ENCODE assay signal across 8 cellular contexts in the genomic region with DNA sequence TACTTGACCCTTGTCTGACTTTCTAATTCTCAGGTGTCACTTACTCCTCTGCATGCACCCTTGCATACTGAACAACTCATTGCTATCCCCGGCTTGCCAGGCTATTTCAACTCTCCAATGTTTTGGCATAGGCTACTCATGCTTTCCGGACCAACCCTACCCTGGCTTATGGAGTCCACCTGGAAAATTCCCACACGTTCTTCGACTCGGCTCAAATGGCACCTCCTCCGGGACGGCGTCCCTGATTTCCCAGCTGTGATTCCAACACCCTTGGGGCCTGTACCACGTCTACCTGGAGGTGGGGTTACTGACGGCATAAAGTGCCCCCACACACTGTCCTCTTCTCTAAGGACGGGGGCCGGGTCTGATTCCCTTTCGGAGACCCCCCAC. TPM values are rescaled to one million over a fixed set of nuclear protein-coding genes. Genes with fewer than 3 reads are reported as not detected.
DNase-seq lines count a peak whose midpoint lies in the region; ATAC-seq, FAIRE-seq and TF ChIP-seq lines count a peak whose summit lies in the region.

No MANE protein-coding gene starts in this region.

- no peaks in the 10 kb centered on the region for H3K9me3 ChIP-seq in DOHH2 (ENCODE audit: control insufficient read depth, insufficient read depth, low read length)
- no peaks in the 10 kb centered on the region for H3K9me3 ChIP-seq in HEK293 (ENCODE audit: control insufficient read depth, insufficient read depth, low read depth, low read length)
- H3K9me3 ChIP-seq in T-helper 17 cell (ENCODE audit: control insufficient read depth, low read length, poor library complexity, severe bottlenecking): no peaks in the 10 kb centered on the region
- H3K9me3 ChIP-seq in pancreas: no peaks in the 10 kb centered on the region

- peaks cover 2% of the 10 kb centered on the region; the same call in 1 of the 2 replicates for H3F3A ChIP-seq in DOHH2 (ENCODE audit: control insufficient read depth, insufficient read depth)

- no peaks in the 10 kb centered on the region for H3K27me3 ChIP-seq in DOHH2 (ENCODE audit: control insufficient read depth, low read length)
- H3K27me3 ChIP-seq in pancreas: no peaks in the 10 kb centered on the region

- FAIRE-seq in pancreas (lab: Jason Lieb, UNC): no peak

- DNase-seq in T-helper 17 cell (no peak), fibroblast of the aortic adventitia (ENCODE audit: low read depth) (peak; percentile 18), pancreas (peak; percentile 47 to 75 (median 72))
- no peak for DNase-seq in stimulated activated CD4-positive, alpha-beta T cell treated with anti-CD3 and anti-CD28 coated beads, Interleukin-4, amount 100 ng/mL, for 1 hour

- no peaks in the 10 kb centered on the region for H3K27me3 Mint-ChIP-seq in T-helper 17 cell

- H4K20me1 ChIP-seq in DOHH2 (ENCODE audit: control insufficient read depth, insufficient read depth, low read depth, low read length): peaks cover 4% of the 10 kb centered on the region; the same call in 1 of the 2 replicates

- intact Hi-C loops in pancreas (cut with DNase I): no loop called here

- 1% methylated on average over 13 of the region's 13 CpGs for WGBS in pancreas, 2 donors

- H3K79me2 ChIP-seq in DOHH2 (ENCODE audit: control insufficient read depth, low read length): peaks cover 84% of the 10 kb centered on the region

- H3K4me3 Mint-ChIP-seq in T-helper 17 cell: peak overlapping the region; percentile 98

- H3K4me2 ChIP-seq in DOHH2 (ENCODE audit: low read length): peak overlapping the region; percentile 74

- H3K4me1 ChIP-seq in DOHH2 (ENCODE audit: control insufficient read depth, low read length) (peaks cover 48% of the 10 kb centered on the region), HEK293 (ENCODE audit: control insufficient read depth, insufficient read depth, low read length) (0 out of 2 replicates have a peak, but pooled peaks cover 3% of the 10 kb centered on the region), pancreas (peaks cover 0 to 9% (median 8%) of the 10 kb centered on the region in 3 donors)

- H3K4me3 ChIP-seq in DOHH2 (ENCODE audit: low read length) (peak overlapping the region; percentile 97), HEK293 (ENCODE audit: low read depth, low read length) (peak overlapping the region; percentile 88), fibroblast of the aortic adventitia (ENCODE audit: low read depth, low read length) (peak overlapping the region; percentile 90), pancreas (peak overlapping the region; percentile 65 to 86 (median 76))

- peaks cover 36% of the 10 kb centered on the region for H3K4me1 Mint-ChIP-seq in T-helper 17 cell

- POLR2A ChIA-PET in HEK293 (lab: Yijun Ruan, JAX): interaction anchor here (0.6 to 2.1 kb wide), 19 partner anchors 9 to 196 kb away, joined by 3 to 26 read pairs (median 4); a partner anchor contains a TSS

- H3K27ac ChIP-seq in DOHH2 (ENCODE audit: low read depth, low read length) (peak overlapping the region; percentile 57), HEK293 (ENCODE audit: extremely low read depth, low read depth, low read length) (peak overlapping the region; percentile 59; the same call in 1 of the 2 replicates), pancreas (peak overlapping the region; percentile 77 to 84 (median 81))

- ATAC-seq in T-helper 17 cell (peak; percentile 7), pancreas (peak; percentile 62 to 75 (median 74)), GM21360 (IDR thresholded peaks at IDR 0.05; ENCODE audit: unreplicated experiment) (no peak), HG02973 (IDR thresholded peaks at IDR 0.05; ENCODE audit: unreplicated experiment) (no peak)

- peak overlapping the region; percentile 97 for H3K27ac Mint-ChIP-seq in T-helper 17 cell

- no peaks in the 10 kb centered on the region for H3K9me2 ChIP-seq in DOHH2 (replicated peaks; ENCODE audit: control insufficient read depth, low read length)

- no peak for TF ChIP-seq CTCF in DOHH2 (IDR thresholded peaks at IDR 0.05; ENCODE audit: low read depth, low read length, poor library complexity, severe bottlenecking)
- no peak for TF ChIP-seq CTCF in HEK293 (tag by site-specific recombination; IDR thresholded peaks at IDR 0.05)
- TF ChIP-seq CTCF in fibroblast of the aortic adventitia (IDR thresholded peaks at IDR 0.05; ENCODE audit: insufficient read depth, low read length): no peak
- TF ChIP-seq CTCF in pancreas (IDR thresholded peaks at IDR 0.05): no peak

- H3K36me3 ChIP-seq in DOHH2 (ENCODE audit: control insufficient read depth, low read length) (peaks cover 61% of the 10 kb centered on the region), HEK293 (ENCODE audit: control insufficient read depth in 2 of 2, insufficient read depth in 1 of 2, low read length in 2 of 2) (peaks cover 42 to 53% of the 10 kb centered on the region in 2 experiments), pancreas (peaks cover 0 to 16% (median 0%) of the 10 kb centered on the region in 3 donors)

- H3K36me3 Mint-ChIP-seq in T-helper 17 cell (ENCODE audit: low read depth): no peaks in the 10 kb centered on the region

- CTCF ChIA-PET in HEK293 (lab: Yijun Ruan, JAX): interaction anchor here (0.6 to 2.2 kb wide), 4 partner anchors 11 to 56 kb away, joined by 3 to 8 read pairs (median 4); no protein-coding TSS in a partner anchor

TF ChIP-seq in HEK293, 187 proteins besides CTCF, POLR2A, EP300 and RAD21 (continues in another document):
- TF ChIP-seq, protein P1, sequence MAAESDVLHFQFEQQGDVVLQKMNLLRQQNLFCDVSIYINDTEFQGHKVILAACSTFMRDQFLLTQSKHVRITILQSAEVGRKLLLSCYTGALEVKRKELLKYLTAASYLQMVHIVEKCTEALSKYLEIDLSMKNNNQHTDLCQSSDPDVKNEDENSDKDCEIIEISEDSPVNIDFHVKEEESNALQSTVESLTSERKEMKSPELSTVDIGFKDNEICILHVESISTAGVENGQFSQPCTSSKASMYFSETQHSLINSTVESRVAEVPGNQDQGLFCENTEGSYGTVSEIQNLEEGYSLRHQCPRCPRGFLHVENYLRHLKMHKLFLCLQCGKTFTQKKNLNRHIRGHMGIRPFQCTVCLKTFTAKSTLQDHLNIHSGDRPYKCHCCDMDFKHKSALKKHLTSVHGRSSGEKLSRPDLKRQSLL (tag by site-specific recombination; IDR thresholded peaks at IDR 0.05): no peak
- TF ChIP-seq, protein P2, sequence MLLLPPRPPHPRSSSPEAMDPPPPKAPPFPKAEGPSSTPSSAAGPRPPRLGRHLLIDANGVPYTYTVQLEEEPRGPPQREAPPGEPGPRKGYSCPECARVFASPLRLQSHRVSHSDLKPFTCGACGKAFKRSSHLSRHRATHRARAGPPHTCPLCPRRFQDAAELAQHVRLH (tag by site-specific recombination; IDR thresholded peaks at IDR 0.05): peak; percentile 64; the same call in 1 of the 2 replicates
- TF ChIP-seq, protein P3, sequence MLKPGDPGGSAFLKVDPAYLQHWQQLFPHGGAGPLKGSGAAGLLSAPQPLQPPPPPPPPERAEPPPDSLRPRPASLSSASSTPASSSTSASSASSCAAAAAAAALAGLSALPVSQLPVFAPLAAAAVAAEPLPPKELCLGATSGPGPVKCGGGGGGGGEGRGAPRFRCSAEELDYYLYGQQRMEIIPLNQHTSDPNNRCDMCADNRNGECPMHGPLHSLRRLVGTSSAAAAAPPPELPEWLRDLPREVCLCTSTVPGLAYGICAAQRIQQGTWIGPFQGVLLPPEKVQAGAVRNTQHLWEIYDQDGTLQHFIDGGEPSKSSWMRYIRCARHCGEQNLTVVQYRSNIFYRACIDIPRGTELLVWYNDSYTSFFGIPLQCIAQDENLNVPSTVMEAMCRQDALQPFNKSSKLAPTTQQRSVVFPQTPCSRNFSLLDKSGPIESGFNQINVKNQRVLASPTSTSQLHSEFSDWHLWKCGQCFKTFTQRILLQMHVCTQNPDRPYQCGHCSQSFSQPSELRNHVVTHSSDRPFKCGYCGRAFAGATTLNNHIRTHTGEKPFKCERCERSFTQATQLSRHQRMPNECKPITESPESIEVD (tag by site-specific recombination; IDR thresholded peaks at IDR 0.05): no peak
- TF ChIP-seq ZNF792 (tag by site-specific recombination; IDR thresholded peaks at IDR 0.05) (no peak), ZXDB (tag by site-specific recombination; IDR thresholded peaks at IDR 0.05) (no peak; the same call in 1 of the 2 replicates), ZSCAN23 (tag by site-specific recombination; IDR thresholded peaks at IDR 0.05) (no peak), ZNF600 (tag by site-specific recombination; IDR thresholded peaks at IDR 0.05) (peak; percentile 66), ZNF354C (tag by site-specific recombination; IDR thresholded peaks at IDR 0.05; ENCODE audit: borderline replicate concordance, low read depth) (no peak), ZIC2 (tag by site-specific recombination; IDR thresholded peaks at IDR 0.05) (no peak), GLIS2 (tag by site-specific recombination; IDR thresholded peaks at IDR 0.05) (peak; percentile 18; the same call in 1 of the 2 replicates)

RNA-seq across cellular contexts. Expression of a gene that starts 0.5 kb away (rescaled TPM):
- 10 to 100 TPM; 16.0 to 16.8 TPM for total RNA-seq in T-helper 17 cell
- 7.4 and 10.7 TPM in 2 replicates for total RNA-seq in fibroblast of the aortic adventitia (ENCODE audit: low replicate concordance)
- 1 to 10 TPM; 5.0 to 8.9 (median 6.9) TPM for total RNA-seq in pancreas
- 1 to 10 TPM; 4.0 to 4.7 TPM for polyA plus RNA-seq in pancreas

RNA-seq across cellular contexts. Expression of a gene that starts 0.6 kb away (rescaled TPM):
- 10 to 100 TPM; 67.4 to 81.4 TPM for total RNA-seq in T-helper 17 cell
- total RNA-seq in fibroblast of the aortic adventitia (ENCODE audit: low replicate concordance): 19.3 and 41.2 TPM in 2 replicates
- 10 to 100 TPM; 34.7 to 43.9 (median 39.1) TPM for total RNA-seq in pancreas
- polyA plus RNA-seq in pancreas: 10 to 100 TPM in 1 of 2 donors, 1 to 10 TPM in 1; 6.5 to 17.0 TPM

Comparison
In these comparisons a context has a peak if more than half of its experiments do, and no peak if none do; other contexts are left out.
1. ATAC-seq: peak in T-helper 17 cell (single experiment) and pancreas (4 of 4); none in GM21360 (single experiment) and HG02973 (single experiment).
2. DNase-seq: peak in fibroblast of the aortic adventitia (single experiment) and pancreas (6 of 6); none in T-helper 17 cell (0 of 3) and stimulated activated CD4-positive, alpha-beta T cell treated with anti-CD3 and anti-CD28 coated beads, Interleukin-4, amount 100 ng/mL, for 1 hour (single experiment).
3. Peak in every context shown above with its lines, with median percentiles within 50 percentile points of each other: H3K27ac ChIP-seq and H3K4me3 ChIP-seq.